Comparison of ENCODE assay signal across 9 cellular contexts in genomic region chr3:172490198-172490669, GRCh38. TPM values are rescaled to one million over a fixed set of nuclear protein-coding genes. Genes with fewer than 3 reads are reported as not detected.
A peak's percentile ranks its signal among the peaks of the same experiment; 100 is the strongest.
DNase-seq lines count a peak whose midpoint lies in the region; ATAC-seq and TF ChIP-seq lines count a peak whose summit lies in the region.
"Not testable (repeated sequence)": the region's sequence is repeated elsewhere in the genome, so short reads cannot be mapped to it uniquely, and the experiment has no call there.
"Had no signal": no experiment of that assay in that cellular context is flagged by ENCODE, and none has a peak within 500 bp of the region (broad histone marks: within the 10 kb centered on the region; RNA-seq: fewer than 3 reads in every experiment).

No MANE protein-coding gene starts in this region.

- H3K27ac Mint-ChIP-seq in activated naive CD8-positive, alpha-beta T cell treated with anti-CD3 and anti-CD28 coated beads for 36 hours, result peak overlapping the region; percentile 79

- H3K9me3 ChIP-seq in ovary, result not testable (repeated sequence)

- not testable (repeated sequence) for H3K4me1 Mint-ChIP-seq in activated naive CD8-positive, alpha-beta T cell treated with anti-CD3 and anti-CD28 coated beads for 36 hours

- peak; percentile 45 to 78 (median 73) for TF ChIP-seq CTCF in ovary (IDR thresholded peaks at IDR 0.05)

- 18 to 26% (median 18%) methylated on average over 4 of the region's 4 CpGs for WGBS in ovary, 3 donors

- not testable (repeated sequence) for H3K36me3 ChIP-seq in ovary

- ATAC-seq in HG02763 (IDR thresholded peaks at IDR 0.05; ENCODE audit: unreplicated experiment), result peak; percentile 44

- peaks cover 29% of the 10 kb centered on the region for H3K27me3 Mint-ChIP-seq in activated naive CD8-positive, alpha-beta T cell treated with anti-CD3 and anti-CD28 coated beads for 36 hours

- not testable (repeated sequence) for H3K4me3 ChIP-seq in ovary

- TF ChIP-seq EP300 in ovary (IDR thresholded peaks at IDR 0.05), result not testable (repeated sequence)

- not testable (repeated sequence) for H3K36me3 Mint-ChIP-seq in activated naive CD8-positive, alpha-beta T cell treated with anti-CD3 and anti-CD28 coated beads for 36 hours

- H3K9me3 Mint-ChIP-seq in activated naive CD8-positive, alpha-beta T cell treated with anti-CD3 and anti-CD28 coated beads for 36 hours, result not testable (repeated sequence)

- DNase-seq in ELR (ENCODE audit: low read depth) (peak; percentile 80), NCI-H2029 treated with DMSO at 0.1 percent for 48 hours (lab: John Stamatoyannopoulos, UW) (peak; percentile 66), T-helper 2 cell (peak; percentile 40 to 84 (median 67)), glomerular visceral epithelial cell (ENCODE audit: extremely low spot score) (peak; percentile 73), ovary (peak; percentile 72 to 89 (median 86)), superior temporal gyrus (ENCODE audit: extremely low spot score) (peak; percentile 82)
- DNase-seq in activated naive CD8-positive, alpha-beta T cell treated with anti-CD3 and anti-CD28 coated beads for 36 hours, result peak; percentile 67

- H3K27ac ChIP-seq in ovary, result not testable (repeated sequence)

- not testable (repeated sequence) for H3K4me1 ChIP-seq in ovary (ENCODE audit: insufficient read depth)

- not testable (repeated sequence) for H3K27me3 ChIP-seq in ovary

- intact Hi-C loops in ovary (cut with DNase I), result loop anchor here in 2 of 4 donors (10.0 kb wide), 1 partner anchor 105 kb away; no protein-coding TSS in a partner anchor

- not testable (repeated sequence) for TF ChIP-seq POLR2A in ovary (IDR thresholded peaks at IDR 0.05)

- not testable (repeated sequence) for H3K4me3 Mint-ChIP-seq in activated naive CD8-positive, alpha-beta T cell treated with anti-CD3 and anti-CD28 coated beads for 36 hours

RNA-seq across cellular contexts. Expression of gene TNFSF10, which starts 33.0 kb away (rescaled TPM):
- 10 to 100 TPM; 52.4 to 55.2 TPM for total RNA-seq in activated naive CD8-positive, alpha-beta T cell treated with anti-CD3 and anti-CD28 coated beads for 36 hours
- total RNA-seq in ovary, result 10 to 100 TPM in 6 of 7 donors, 1 to 10 TPM in 1; 9.6 to 51.5 (median 12.7) TPM
- 10 to 100 TPM; 32.0 to 39.8 TPM for polyA plus RNA-seq in ovary

RNA-seq across cellular contexts. Expression of gene GHSR, which starts 42.0 kb away (rescaled TPM):
- not detected for total RNA-seq in activated naive CD8-positive, alpha-beta T cell treated with anti-CD3 and anti-CD28 coated beads for 36 hours
- not detected for total RNA-seq in ovary
- not detected for polyA plus RNA-seq in ovary
- total RNA-seq: temporal lobe had no signal
